ENCODE assay signal across 17 cellular contexts in genomic region chr14:24082411-24083080, GRCh38. TPM values are rescaled to one million over a fixed set of nuclear protein-coding genes. Genes with fewer than 3 reads are reported as not detected.
A peak's percentile ranks its signal among the peaks of the same experiment; 100 is the strongest.
DNase-seq lines count a peak whose midpoint lies in the region; ATAC-seq and TF ChIP-seq lines count a peak whose summit lies in the region.
"Had no signal": no experiment of that assay in that cellular context is flagged by ENCODE, and none has a peak within 500 bp of the region (broad histone marks: within the 10 kb centered on the region; RNA-seq: fewer than 3 reads in every experiment).

No MANE protein-coding gene starts in this region.

- no peak overlapping the region for H3K4me3 ChIP-seq in osteoblast (ENCODE audit: insufficient read depth, low read length)

- no peaks in the 10 kb centered on the region for H3K36me3 Mint-ChIP-seq in activated T-cell treated with anti-CD3 and anti-CD28 coated beads, Interleukin-2, amount 50 U/mL, for 24 hours (ENCODE audit: low read depth)
- no peaks in the 10 kb centered on the region for H3K36me3 Mint-ChIP-seq in T-helper 17 cell (ENCODE audit: low read depth)
- peaks cover 5% of the 10 kb centered on the region for H3K36me3 Mint-ChIP-seq in effector memory CD8-positive, alpha-beta T cell (ENCODE audit: insufficient read depth)

- no peaks in the 10 kb centered on the region for H3K36me3 ChIP-seq in osteoblast (ENCODE audit: insufficient read depth, low read length)

- H4K20me1 ChIP-seq in osteoblast (ENCODE audit: insufficient read depth, low read length), result no peaks in the 10 kb centered on the region

- no peak overlapping the region for H3K27ac ChIP-seq in osteoblast (ENCODE audit: low read depth, low read length)

- H3K27me3 Mint-ChIP-seq in activated T-cell treated with anti-CD3 and anti-CD28 coated beads, Interleukin-2, amount 50 U/mL, for 24 hours, result no peaks in the 10 kb centered on the region
- no peaks in the 10 kb centered on the region for H3K27me3 Mint-ChIP-seq in T-helper 17 cell
- no peaks in the 10 kb centered on the region for H3K27me3 Mint-ChIP-seq in effector memory CD8-positive, alpha-beta T cell

- peaks cover 19% of the 10 kb centered on the region for H3K4me1 Mint-ChIP-seq in activated T-cell treated with anti-CD3 and anti-CD28 coated beads, Interleukin-2, amount 50 U/mL, for 24 hours (ENCODE audit: low read depth)
- H3K4me1 Mint-ChIP-seq in T-helper 17 cell, result peaks cover 27% of the 10 kb centered on the region
- peaks cover 14 to 18% of the 10 kb centered on the region in 2 donors for H3K4me1 Mint-ChIP-seq in effector memory CD8-positive, alpha-beta T cell (ENCODE audit: low read depth in 2 of 2)

- no peak overlapping the region for H2AFZ ChIP-seq in osteoblast (ENCODE audit: low read length)

- H3K4me2 ChIP-seq in osteoblast (ENCODE audit: insufficient read depth, low read length), result no peak overlapping the region

- no peak for TF ChIP-seq CTCF in osteoblast (IDR thresholded peaks at IDR 0.05; ENCODE audit: extremely low read depth, low read depth, low read length)

- peaks cover 40% of the 10 kb centered on the region for H3K27me3 ChIP-seq in osteoblast (ENCODE audit: insufficient read depth, low read length)

- H3K9me3 ChIP-seq in T-helper 17 cell (ENCODE audit: control insufficient read depth, low read length, poor library complexity, severe bottlenecking) (no peaks in the 10 kb centered on the region), osteoblast (ENCODE audit: low read depth, low read length) (no peaks in the 10 kb centered on the region)
- H3K9me3 ChIP-seq: SK-N-SH had no signal

- peaks cover 5% of the 10 kb centered on the region for H3K4me1 ChIP-seq in osteoblast (ENCODE audit: insufficient read depth, low read length)

- no peak overlapping the region for H3K27ac Mint-ChIP-seq in activated T-cell treated with anti-CD3 and anti-CD28 coated beads, Interleukin-2, amount 50 U/mL, for 24 hours
- H3K27ac Mint-ChIP-seq in T-helper 17 cell, result peak overlapping the region; percentile 90
- peak overlapping the region in 1 of 2 donors; percentile 82 for H3K27ac Mint-ChIP-seq in effector memory CD8-positive, alpha-beta T cell

- peak overlapping the region; percentile 77 for H3K4me3 Mint-ChIP-seq in activated T-cell treated with anti-CD3 and anti-CD28 coated beads, Interleukin-2, amount 50 U/mL, for 24 hours
- peak overlapping the region; percentile 91 for H3K4me3 Mint-ChIP-seq in T-helper 17 cell
- peak overlapping the region; percentile 72 to 77 for H3K4me3 Mint-ChIP-seq in effector memory CD8-positive, alpha-beta T cell

- no peak for DNase-seq in activated T-cell treated with anti-CD3 and anti-CD28 coated beads, Interleukin-2, amount 50 U/mL, for 24 hours
- DNase-seq in activated T-cell treated with anti-CD3 and anti-CD28 coated beads, Interleukin-2, amount 50 U/mL, for 1 hour, result no peak
- DNase-seq in T-helper 17 cell, result no peak
- DNase-seq in effector memory CD8-positive, alpha-beta T cell, result no peak
- DNase-seq in osteoblast (ENCODE audit: insufficient read length, low spot score, missing footprints), result peak; percentile 83
- no peak for DNase-seq in nucleus accumbens (lab: John Stamatoyannopoulos, UW)
- no peak for DNase-seq in NCI-H82 treated with DMSO at 0.1 percent for 48 hours (lab: John Stamatoyannopoulos, UW; ENCODE audit: unreplicated experiment)
- DNase-seq: ACHN; hippocampal formation; left colon; NCI-H1694 treated with DMSO at 0.1 percent for 48 hours; NCI-H526 treated with DMSO at 0.1 percent for 48 hours; SK-N-SH; stimulated activated CD8-positive, alpha-beta memory T cell treated with anti-CD3 and anti-CD28 coated beads, Interleukin-4, amount 100 ng/mL, for 48 hours had no signal

- no peaks in the 10 kb centered on the region for H3K79me2 ChIP-seq in osteoblast (ENCODE audit: insufficient read depth, low read length)

- no peaks in the 10 kb centered on the region for H3K9me3 Mint-ChIP-seq in activated T-cell treated with anti-CD3 and anti-CD28 coated beads, Interleukin-2, amount 50 U/mL, for 24 hours
- no peaks in the 10 kb centered on the region for H3K9me3 Mint-ChIP-seq in effector memory CD8-positive, alpha-beta T cell

- ATAC-seq in T-helper 17 cell, result no peak
- no peak for ATAC-seq in effector memory CD8-positive, alpha-beta T cell (replicated peaks)
- ATAC-seq in HG02938 (IDR thresholded peaks at IDR 0.05; ENCODE audit: unreplicated experiment), result no peak

RNA-seq across cellular contexts. Expression of gene CPNE6, which starts 11.2 kb away (rescaled TPM):
- not detected for total RNA-seq in T-helper 17 cell
- total RNA-seq in osteoblast, result not detected in 2 replicates
- total RNA-seq: dermis microvascular lymphatic vessel endothelial cell, LHCN-M2 had no signal

RNA-seq across cellular contexts. Expression of gene PCK2, which starts 11.6 kb away (rescaled TPM):
- 10 to 100 TPM; 14.2 to 15.5 TPM for total RNA-seq in T-helper 17 cell
- 26.2 and 35.1 TPM in 2 replicates for total RNA-seq in osteoblast

RNA-seq across cellular contexts. Expression of gene CARMIL3, which starts 30.7 kb away (rescaled TPM):
- total RNA-seq in T-helper 17 cell (under 1 TPM in 1 of 2 donors, not detected in 1; 0.31 TPM), osteoblast (not detected in 2 replicates)

RNA-seq across cellular contexts. Expression of gene DCAF11, which starts 32.0 kb away (rescaled TPM):
- total RNA-seq in T-helper 17 cell (10 to 100 TPM; 75.5 to 86.1 TPM), osteoblast (73.4 and 84.7 TPM in 2 replicates)

RNA-seq across cellular contexts. Expression of gene NRL, which starts 32.2 kb away (rescaled TPM):
- total RNA-seq in T-helper 17 cell (1 to 10 TPM; 2.2 to 3.2 TPM), osteoblast (1.5 and 1.8 TPM in 2 replicates)
